In the genomic region with DNA sequence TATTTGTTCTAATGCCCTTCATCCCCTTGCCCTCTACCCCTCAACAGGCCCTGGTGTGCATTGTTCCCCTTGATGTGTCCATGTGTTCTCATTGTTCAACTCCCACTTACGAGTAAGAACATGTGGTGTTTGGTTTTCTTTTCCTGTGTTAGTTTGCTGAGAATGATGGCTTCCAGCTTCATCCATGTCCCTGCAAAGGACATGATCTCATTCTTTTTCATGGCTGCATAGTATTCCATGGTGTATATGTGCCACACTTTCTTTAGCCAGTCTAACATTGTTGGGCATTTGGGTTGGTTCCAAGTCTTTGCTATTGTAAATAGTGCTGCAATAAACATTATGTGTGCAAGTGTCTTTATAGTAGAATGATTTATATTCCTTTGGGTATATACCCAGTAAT, we compare ENCODE assay signal across 1 cellular context. TPM values are rescaled to one million over a fixed set of nuclear protein-coding genes. Genes with fewer than 3 reads are reported as not detected.
"Had no signal": no experiment of that assay in that cellular context is flagged by ENCODE, and none has a peak within 500 bp of the region (broad histone marks: within the 10 kb centered on the region; RNA-seq: fewer than 3 reads in every experiment).

No MANE protein-coding gene starts in this region.

RNA-seq across cellular contexts. Expression of a gene that starts 7.3 kb away (rescaled TPM):
- total RNA-seq: G401 had no signal
